ENCODE assay signal across 15 cellular contexts in genomic region chr4:181827246-181827645, GRCh38.
A peak's percentile ranks its signal among the peaks of the same experiment; 100 is the strongest.
DNase-seq lines count a peak whose midpoint lies in the region; ATAC-seq and TF ChIP-seq lines count a peak whose summit lies in the region.
"Had no signal": no experiment of that assay in that cellular context is flagged by ENCODE, and none has a peak within 500 bp of the region (broad histone marks: within the 10 kb centered on the region; RNA-seq: fewer than 3 reads in every experiment).

No MANE protein-coding gene starts in this region.

- no peaks in the 10 kb centered on the region for H3K27me3 ChIP-seq in tibial artery

- no peaks in the 10 kb centered on the region for H3K9me3 Mint-ChIP-seq in neural crest cell
- H3K9me3 Mint-ChIP-seq: CD4-positive, alpha-beta T cell had no signal

- no peak overlapping the region for H3K4me3 Mint-ChIP-seq in neural crest cell
- H3K4me3 Mint-ChIP-seq: CD4-positive, alpha-beta T cell had no signal

- H3K27ac Mint-ChIP-seq in neural crest cell (ENCODE audit: unreplicated experiment): peak overlapping the region; percentile 88
- H3K27ac Mint-ChIP-seq: CD4-positive, alpha-beta T cell had no signal

- DNase-seq in NCI-H748 (lab: John Stamatoyannopoulos, UW; ENCODE audit: unreplicated experiment): peak; percentile 29
- no peak for DNase-seq in NCI-H748 treated with DMSO at 0.1 percent for 48 hours (lab: John Stamatoyannopoulos, UW)
- peak; percentile 85 for DNase-seq in NCI-H69 (lab: John Stamatoyannopoulos, UW)
- no peak for DNase-seq in neural crest cell (ENCODE audit: low read depth, low spot score)
- DNase-seq in tibial artery: no peak
- DNase-seq in NCI-H2227 (lab: John Stamatoyannopoulos, UW; ENCODE audit: unreplicated experiment): no peak
- DNase-seq: AML-193; Caco-2; CD4-positive, alpha-beta T cell; GM23248; H7 had no signal

- H3K4me3 ChIP-seq in tibial artery: no peak overlapping the region
- H3K4me3 ChIP-seq: A549, GM23248 had no signal

- TF ChIP-seq CTCF in neural crest cell (conservative IDR thresholded peaks at IDR 0.05) (no peak), tibial artery (IDR thresholded peaks at IDR 0.05) (no peak)

- intact Hi-C loops in tibial artery (cut with DNase I; ENCODE audit: low total_unique reads): no loop called here

- H3K36me3 Mint-ChIP-seq in neural crest cell (ENCODE audit: low read depth): no peaks in the 10 kb centered on the region

- peaks cover 66% of the 10 kb centered on the region for H3K27me3 Mint-ChIP-seq in neural crest cell (ENCODE audit: low read depth)
- H3K27me3 Mint-ChIP-seq: CD4-positive, alpha-beta T cell had no signal

- H3K4me1 ChIP-seq in tibial artery: no peaks in the 10 kb centered on the region
- H3K4me1 ChIP-seq: A549, Caco-2 had no signal

- ATAC-seq in HG03469 (IDR thresholded peaks at IDR 0.05; ENCODE audit: unreplicated experiment): no peak
- ATAC-seq: A549 had no signal

- no peaks in the 10 kb centered on the region for H3K9me3 ChIP-seq in tibial artery
- H3K9me3 ChIP-seq: A549, Caco-2 had no signal

- H3K27ac ChIP-seq in tibial artery: no peak overlapping the region
- H3K27ac ChIP-seq: 22Rv1, A549, C4-2B, GM23248 had no signal

- H3K36me3 ChIP-seq in tibial artery: no peaks in the 10 kb centered on the region

- H3K4me1 Mint-ChIP-seq in neural crest cell: peaks cover 12% of the 10 kb centered on the region

Comparison
In these comparisons a context has a peak if more than half of its experiments do, and no peak if none do; other contexts are left out.
1. DNase-seq: peak in NCI-H748 (single experiment) and NCI-H69 (single experiment); none in NCI-H748 treated with DMSO at 0.1 percent for 48 hours (single experiment), neural crest cell (single experiment), tibial artery (0 of 2) and NCI-H2227 (single experiment).